ENCODE assay signal across 9 cellular contexts in the genomic region with DNA sequence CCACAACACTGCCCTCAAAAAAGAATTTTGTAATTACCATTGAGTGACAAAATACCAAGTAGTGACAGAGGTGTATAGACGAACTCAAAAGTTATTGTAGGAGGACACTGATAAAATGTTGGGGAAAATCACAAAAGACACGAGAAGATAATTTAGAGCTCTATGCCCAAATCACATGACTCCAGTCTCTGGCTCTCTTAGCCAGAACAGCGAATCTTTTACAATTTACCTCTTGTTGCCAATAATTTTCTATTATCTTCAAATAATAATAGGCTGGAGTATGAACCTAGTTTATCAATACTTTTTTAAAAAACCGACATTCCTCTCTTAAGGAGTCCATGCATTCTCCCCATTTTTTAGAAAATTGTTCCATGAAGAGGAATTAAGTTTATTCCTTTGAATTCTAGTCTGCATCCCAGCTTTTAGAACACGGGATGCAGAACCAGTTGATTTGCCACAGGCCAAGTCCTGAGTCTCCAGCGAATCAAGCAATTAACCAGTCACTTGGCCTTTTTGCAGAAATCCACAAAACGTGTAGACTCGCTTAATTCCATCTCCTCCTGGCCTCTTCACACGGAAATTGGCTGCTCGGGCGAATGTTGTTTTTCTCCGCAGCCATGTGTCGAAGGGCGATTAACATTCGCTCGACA. TPM values are rescaled to one million over a fixed set of nuclear protein-coding genes. Genes with fewer than 3 reads are reported as not detected.
DNase-seq lines count a peak whose midpoint lies in the region; ATAC-seq, FAIRE-seq and TF ChIP-seq lines count a peak whose summit lies in the region.
"Had no signal": no experiment of that assay in that cellular context is flagged by ENCODE, and none has a peak within 500 bp of the region (broad histone marks: within the 10 kb centered on the region; RNA-seq: fewer than 3 reads in every experiment).

No MANE protein-coding gene starts in this region.

- peak overlapping the region; percentile 15 for H3K4me3 Mint-ChIP-seq in activated CD8-positive, alpha-beta memory T cell treated with anti-CD3 and anti-CD28 coated beads, Interleukin-2, amount 10 ng/mL, durations not matched to agents 7 days and 5 days

- no peak overlapping the region for H3K27ac Mint-ChIP-seq in activated CD8-positive, alpha-beta memory T cell treated with anti-CD3 and anti-CD28 coated beads, Interleukin-2, amount 10 ng/mL, durations not matched to agents 7 days and 5 days

- ATAC-seq in activated CD8-positive, alpha-beta memory T cell treated with anti-CD3 and anti-CD28 coated beads, Interleukin-2, amount 10 ng/mL, durations not matched to agents 7 days and 5 days: no peak
- ATAC-seq in K562 (no peak), GM18870 (IDR thresholded peaks at IDR 0.05; ENCODE audit: unreplicated experiment) (no peak)

- no peak overlapping the region for H3K27ac ChIP-seq in K562 (ENCODE audit: extremely low read depth, low read depth, low read length)
- H3K27ac ChIP-seq in liver (ENCODE audit: low read depth in 1 of 2, low read length in 2 of 2): no peak overlapping the region
- no peak overlapping the region for H3K27ac ChIP-seq in testis
- H3K27ac ChIP-seq: neutrophil had no signal

- H3K4me1 Mint-ChIP-seq in activated CD8-positive, alpha-beta memory T cell treated with anti-CD3 and anti-CD28 coated beads, Interleukin-2, amount 10 ng/mL, durations not matched to agents 7 days and 5 days: peaks cover 16% of the 10 kb centered on the region

- POLR2A ChIA-PET in K562 (lab: Yijun Ruan, JAX): interaction anchor here (1.1 kb wide), 1 partner anchor 9 kb away, joined by 4 read pairs; no protein-coding TSS in a partner anchor

- CTCF ChIA-PET in activated CD8-positive, alpha-beta memory T cell treated with anti-CD3 and anti-CD28 coated beads, Interleukin-2, amount 10 ng/mL, durations not matched to agents 7 days and 5 days (lab: Charles Lee): no interaction called here
- CTCF ChIA-PET in K562 (lab: Yijun Ruan, JAX; ENCODE audit: low intra/inter-chr PET ratio): no interaction called here

- peaks cover 2% of the 10 kb centered on the region for H3K36me3 Mint-ChIP-seq in activated CD8-positive, alpha-beta memory T cell treated with anti-CD3 and anti-CD28 coated beads, Interleukin-2, amount 10 ng/mL, durations not matched to agents 7 days and 5 days

- intact Hi-C loops in K562 (cut with micrococcal nuclease): no loop called here
- intact Hi-C loops in testis (cut with DNase I; ENCODE audit: low total_unique reads): no loop called here

- no peak overlapping the region for H3K4me3 ChIP-seq in K562
- H3K4me3 ChIP-seq in liver (ENCODE audit: low read depth in 1 of 3, low read length in 3 of 3): peak overlapping the region in 2 of 3 donors; percentile 34 to 43
- peak overlapping the region; percentile 46 to 60 for H3K4me3 ChIP-seq in testis

- H3K27me3 ChIP-seq in K562 (ENCODE audit: control insufficient read depth in 2 of 2, insufficient read depth in 2 of 2, low read length in 2 of 2) (peaks cover 16 to 25% of the 10 kb centered on the region in 2 experiments), liver (ENCODE audit: control insufficient read depth in 4 of 4, insufficient read depth in 4 of 4, low read length in 3 of 4) (peaks cover 2 to 11% (median 7%) of the 10 kb centered on the region in 4 donors), testis (no peaks in the 10 kb centered on the region)

- peak; percentile 44 for FAIRE-seq in K562 (lab: Jason Lieb, UNC)

- H3K9me3 Mint-ChIP-seq in activated CD8-positive, alpha-beta memory T cell treated with anti-CD3 and anti-CD28 coated beads, Interleukin-2, amount 10 ng/mL, durations not matched to agents 7 days and 5 days (ENCODE audit: low read depth): no peaks in the 10 kb centered on the region

- H3K9me3 ChIP-seq in K562 (replicated peaks; ENCODE audit: control insufficient read depth, insufficient read depth, low read depth, low read length) (no peaks in the 10 kb centered on the region; the same call in 1 of the 2 replicates), liver (ENCODE audit: control insufficient read depth in 4 of 4, low read length in 3 of 4) (no peaks in the 10 kb centered on the region), testis (no peaks in the 10 kb centered on the region)
- H3K9me3 ChIP-seq: neutrophil had no signal

- 5% methylated on average over 16 of the region's 16 CpGs for whole genome bisulfite sequencing in K562 (ENCODE audit: insufficient coverage, low coverage, missing lambda C conversion rate)
- WGBS in liver: 14% methylated on average over 16 of the region's 16 CpGs
- WGBS in testis, 2 donors: 5 to 8% methylated on average over 16 of the region's 16 CpGs

- no peaks in the 10 kb centered on the region for H3K9me1 ChIP-seq in K562 (ENCODE audit: control insufficient read depth, insufficient read depth, low read length)

- no peaks in the 10 kb centered on the region for H3K36me3 ChIP-seq in K562 (ENCODE audit: control insufficient read depth, insufficient read depth, low read length)
- no peaks in the 10 kb centered on the region for H3K36me3 ChIP-seq in liver (ENCODE audit: control insufficient read depth in 4 of 4, insufficient read depth in 3 of 4, low read depth in 1 of 4, low read length in 3 of 4)
- H3K36me3 ChIP-seq in testis (ENCODE audit: low read depth, missing control alignments): no peaks in the 10 kb centered on the region
- H3K36me3 ChIP-seq: neutrophil had no signal

- H3K4me2 ChIP-seq in K562 (ENCODE audit: insufficient read depth, low read length): no peak overlapping the region

- no peaks in the 10 kb centered on the region for H3K79me2 ChIP-seq in K562 (ENCODE audit: control insufficient read depth, insufficient read depth, low read length)

- DNase-seq in activated CD8-positive, alpha-beta memory T cell treated with anti-CD3 and anti-CD28 coated beads, Interleukin-2, amount 10 ng/mL, durations not matched to agents 7 days and 5 days: no peak
- no peak for DNase-seq in activated CD8-positive, alpha-beta memory T cell treated with anti-CD3 and anti-CD28 coated beads for 24 hours
- DNase-seq in K562 (ENCODE audit: extremely low read depth in 1 of 4, low spot score in 3 of 4): no peak
- no peak for DNase-seq in testis
- DNase-seq in NK-92 treated with Interleukin-12 subunit alpha and Interleukin-12 subunit beta, amount 100 ng/mL, for 24 hours (lab: John Stamatoyannopoulos, UW): no peak
- DNase-seq in stimulated activated CD4-positive, alpha-beta T cell treated with anti-CD3 and anti-CD28 coated beads, Interleukin-15, amount 100 ng/mL, for 24 hours: no peak

- BruUV-seq in K562 (replicated peaks; lab: Mats Ljungman, UMichigan): no TSS peak

- H3K9ac ChIP-seq in K562 (ENCODE audit: insufficient read depth in 1 of 2, low read depth in 2 of 2, low read length in 2 of 2) (no peak overlapping the region), liver (ENCODE audit: low read depth in 1 of 2, low read length in 2 of 2) (no peak overlapping the region)

- TF ChIP-seq CTCF in K562 (IDR thresholded peaks at IDR 0.05 in 2 of 3, conservative IDR thresholded peaks at IDR 0.05 in 1 of 3; ENCODE audit: insufficient read depth in 2 of 3, low read depth in 1 of 3, low read length in 3 of 3) (no peak), liver (IDR thresholded peaks at IDR 0.05; ENCODE audit: low read depth, low read length, missing input control) (no peak), testis (IDR thresholded peaks at IDR 0.05) (no peak)

- no peak overlapping the region for H2AFZ ChIP-seq in K562 (ENCODE audit: low read depth, low read length)

- H3K27me3 Mint-ChIP-seq in activated CD8-positive, alpha-beta memory T cell treated with anti-CD3 and anti-CD28 coated beads, Interleukin-2, amount 10 ng/mL, durations not matched to agents 7 days and 5 days: peaks cover 72% of the 10 kb centered on the region

- no peak for TF ChIP-seq RAD21 in K562 (CRISPR knock-in tag; conservative IDR thresholded peaks at IDR 0.05 in 1 of 2, IDR thresholded peaks at IDR 0.05 in 1 of 2)
- TF ChIP-seq RAD21 in liver (IDR thresholded peaks at IDR 0.05): no peak

- in situ Hi-C loops in K562 (cut with MboI): no loop called here

- TF ChIP-seq EP300 in K562 (IDR thresholded peaks at IDR 0.05; ENCODE audit: low read length): no peak

- H4K20me1 ChIP-seq in K562 (replicated peaks; ENCODE audit: control insufficient read depth, insufficient read depth, low read length): no peaks in the 10 kb centered on the region

- peaks cover 0 to 12% of the 10 kb centered on the region in 2 experiments; a peak in 1 of 5 replicates for H3K4me1 ChIP-seq in K562 (replicated peaks in 1 of 2; ENCODE audit: control insufficient read depth in 2 of 2, insufficient read depth in 2 of 2, low read length in 2 of 2)
- peaks cover 7 to 13% (median 11%) of the 10 kb centered on the region in 4 donors for H3K4me1 ChIP-seq in liver (ENCODE audit: control insufficient read depth in 4 of 4, insufficient read depth in 4 of 4, low read length in 3 of 4)
- no peaks in the 10 kb centered on the region for H3K4me1 ChIP-seq in testis

- TF ChIP-seq POLR2A in K562 (conservative IDR thresholded peaks at IDR 0.05): no peak
- no peak for TF ChIP-seq POLR2A in testis (IDR thresholded peaks at IDR 0.05)

RNA-seq across cellular contexts. Expression of a gene that starts 0.5 kb away (rescaled TPM):
- total RNA-seq in activated CD8-positive, alpha-beta memory T cell treated with anti-CD3 and anti-CD28 coated beads, Interleukin-2, amount 10 ng/mL, durations not matched to agents 7 days and 5 days: not detected
- not detected in 2 replicates for total RNA-seq in K562 (2011; cell fraction: chromatin; rRNA removed; ENCODE audit: low replicate concordance)
- not detected in 2 replicates for total RNA-seq in K562 (2011; cell fraction: nucleolus; rRNA removed)
- not detected in 2 replicates for total RNA-seq in K562 (2011; cell fraction: nucleoplasm; rRNA removed)
- total RNA-seq in K562 (2014; rRNA removed) (not detected in 2 replicates), K562 (2014; rRNA removed; fragmentation: Illumina TruSeq; extraction: Trizol) (not detected in 2 replicates), K562 (2015; rRNA removed; fragmentation: Illumina TruSeq; extraction: Trizol) (not detected in 2 replicates), K562 (2021) (not detected in 2 replicates), liver (not detected), testis (1 to 10 TPM in 1 of 2 donors, under 1 TPM in 1; 0.63 to 2.1 TPM)
- polyA plus RNA-seq in K562 (2011; rRNA removed) (not detected in 2 replicates), K562 (2014; fragmentation: Illumina TruSeq; extraction: Trizol) (not detected in 2 replicates), K562 (2014; fragmentation: Nextera tagmentation; extraction: Ambion mirVana) (not detected), K562 (2014; rRNA removed) (not detected in 2 replicates), liver (not detected), testis (ENCODE audit: insufficient read depth, low read depth, low replicate concordance) (0.96 TPM)
- polyA plus RNA-seq in K562 (2011; cell fraction: cytosol; rRNA removed): not detected in 2 replicates
- polyA plus RNA-seq in K562 (2011; cell fraction: nucleus; rRNA removed): not detected in 2 replicates
- not detected in 2 replicates for polyA plus RNA-seq in K562 (2012)
- not detected in 2 replicates for polyA minus RNA-seq in K562 (2011; rRNA and poly(A)+ RNA removed)
- polyA minus RNA-seq in K562 (2011; cell fraction: cytosol; rRNA and poly(A)+ RNA removed): not detected in 2 replicates
- not detected in 2 replicates for polyA minus RNA-seq in K562 (2011; cell fraction: nucleus; rRNA and poly(A)+ RNA removed)

RNA-seq across cellular contexts. Expression of a gene that starts 6.8 kb away (rescaled TPM):
- 10 to 100 TPM; 31.0 to 35.4 TPM for total RNA-seq in activated CD8-positive, alpha-beta memory T cell treated with anti-CD3 and anti-CD28 coated beads, Interleukin-2, amount 10 ng/mL, durations not matched to agents 7 days and 5 days
- total RNA-seq in K562 (2011; cell fraction: chromatin; rRNA removed; ENCODE audit: low replicate concordance): 8.6 and 22.9 TPM in 2 replicates
- total RNA-seq in K562 (2011; cell fraction: nucleolus; rRNA removed): 2.4 and 3.5 TPM in 2 replicates
- 4.1 and 8.3 TPM in 2 replicates for total RNA-seq in K562 (2011; cell fraction: nucleoplasm; rRNA removed)
- total RNA-seq in K562 (2014; rRNA removed) (12.4 and 19.3 TPM in 2 replicates), K562 (2014; rRNA removed; fragmentation: Illumina TruSeq; extraction: Trizol) (19.0 and 21.2 TPM in 2 replicates), K562 (2015; rRNA removed; fragmentation: Illumina TruSeq; extraction: Trizol) (16.9 and 17.4 TPM in 2 replicates), K562 (2021) (22.4 and 24.2 TPM in 2 replicates), liver (1 to 10 TPM; 3.4 to 5.0 TPM), testis (10 to 100 TPM; 18.2 to 20.5 TPM)
- polyA plus RNA-seq in K562 (2011; rRNA removed) (17.6 and 23.1 TPM in 2 replicates), K562 (2014; fragmentation: Illumina TruSeq; extraction: Trizol) (14.8 and 18.4 TPM in 2 replicates), K562 (2014; fragmentation: Nextera tagmentation; extraction: Ambion mirVana) (10 to 100 TPM in 1 of 2 experiments, 1 to 10 TPM in 1; 5.9 to 10.1 TPM), K562 (2014; rRNA removed) (14.5 and 19.0 TPM in 2 replicates), liver (1 to 10 TPM; 5.9 to 7.8 TPM), testis (ENCODE audit: insufficient read depth, low read depth, low replicate concordance) (53.5 TPM)
- polyA plus RNA-seq in K562 (2011; cell fraction: cytosol; rRNA removed): 2.5 and 5.5 TPM in 2 replicates
- 4.6 and 8.7 TPM in 2 replicates for polyA plus RNA-seq in K562 (2011; cell fraction: nucleus; rRNA removed)
- polyA plus RNA-seq in K562 (2012): 10.6 and 15.7 TPM in 2 replicates
- polyA minus RNA-seq in K562 (2011; rRNA and poly(A)+ RNA removed): 9.6 and 18.2 TPM in 2 replicates
- polyA minus RNA-seq in K562 (2011; cell fraction: cytosol; rRNA and poly(A)+ RNA removed): 6.9 and 7.1 TPM in 2 replicates
- 8.2 and 14.8 TPM in 2 replicates for polyA minus RNA-seq in K562 (2011; cell fraction: nucleus; rRNA and poly(A)+ RNA removed)
